ENCODE assay signal across 8 cellular contexts in genomic region chr1:26432793-26433192, GRCh38. TPM values are rescaled to one million over a fixed set of nuclear protein-coding genes. Genes with fewer than 3 reads are reported as not detected.
DNase-seq lines count a peak whose midpoint lies in the region; ATAC-seq and TF ChIP-seq lines count a peak whose summit lies in the region.

No MANE protein-coding gene starts in this region.

- 84% methylated on average over 3 of the region's 3 CpGs for WGBS in smooth muscle cell (ENCODE audit: low lambda C conversion rate)

- peaks cover 13 to 16% of the 10 kb centered on the region in 2 experiments; a peak in 3 of 4 replicates for H3K4me1 ChIP-seq in HCT116 (ENCODE audit: control insufficient read depth in 1 of 2, insufficient read depth in 2 of 2, low read length in 2 of 2)
- H3K4me1 ChIP-seq in smooth muscle cell (ENCODE audit: low read depth): peaks cover 26% of the 10 kb centered on the region

- H3K4me3 Mint-ChIP-seq in activated CD8-positive, alpha-beta T cell treated with anti-CD3 and anti-CD28 coated beads for 36 hours: peak overlapping the region; percentile 91

- TF ChIP-seq CTCF in HCT116 (IDR thresholded peaks at IDR 0.05 in 2 of 3, conservative IDR thresholded peaks at IDR 0.05 in 1 of 3; ENCODE audit: borderline replicate concordance in 1 of 3, insufficient read depth in 1 of 3, low read depth in 2 of 3, low read length in 2 of 3): no peak
- no peak for TF ChIP-seq CTCF in activated CD8-positive, alpha-beta T cell treated with anti-CD3 and anti-CD28 coated beads for 36 hours (IDR thresholded peaks at IDR 0.05)
- no peak for TF ChIP-seq CTCF in smooth muscle cell (IDR thresholded peaks at IDR 0.05; ENCODE audit: borderline replicate concordance, insufficient read depth, poor library complexity, severe bottlenecking)

- no peak for ATAC-seq in HCT116
- no peak for ATAC-seq in activated CD8-positive, alpha-beta T cell treated with anti-CD3 and anti-CD28 coated beads for 36 hours
- no peak for ATAC-seq in HG02884 (IDR thresholded peaks at IDR 0.05; ENCODE audit: unreplicated experiment)
- no peak for ATAC-seq in HG03354 (IDR thresholded peaks at IDR 0.05; ENCODE audit: poor library complexity, severe bottlenecking, unreplicated experiment)

- POLR2A ChIA-PET in HCT116 (lab: Charles Lee): interaction anchor here (0.6 to 1.1 kb wide), 3 partner anchors 11 to 38 kb away, joined by 4 to 5 read pairs (median 4); no protein-coding TSS in a partner anchor
- POLR2A ChIA-PET in activated CD8-positive, alpha-beta T cell treated with anti-CD3 and anti-CD28 coated beads for 36 hours (lab: Charles Lee): interaction anchor here (0.6 to 1.8 kb wide), 6 partner anchors 9 to 111 kb away, joined by 3 to 9 read pairs (median 4); partner anchors contain the start of gene HMGN2

- no peak for DNase-seq in HCT116 (ENCODE audit: low read depth, low spot score)
- DNase-seq in activated CD8-positive, alpha-beta T cell treated with anti-CD3 and anti-CD28 coated beads for 36 hours: no peak
- no peak for DNase-seq in smooth muscle cell (lab: John Stamatoyannopoulos, UW; ENCODE audit: unreplicated experiment)
- DNase-seq in DMS79 (lab: John Stamatoyannopoulos, UW): no peak
- no peak for DNase-seq in AML-193 (lab: John Stamatoyannopoulos, UW)

- no peak for TF ChIP-seq POLR2A in HCT116 (IDR thresholded peaks at IDR 0.05; ENCODE audit: borderline replicate concordance, extremely low read depth, insufficient read depth, insufficient read length)

- peak overlapping the region; percentile 88 for H3K27ac Mint-ChIP-seq in activated CD8-positive, alpha-beta T cell treated with anti-CD3 and anti-CD28 coated beads for 36 hours

- peaks cover 1% of the 10 kb centered on the region for H3K27me3 Mint-ChIP-seq in activated CD8-positive, alpha-beta T cell treated with anti-CD3 and anti-CD28 coated beads for 36 hours

- intact Hi-C loops in HCT116 (cut with micrococcal nuclease): no loop called here
- intact Hi-C loops in activated CD8-positive, alpha-beta T cell treated with anti-CD3 and anti-CD28 coated beads for 36 hours (cut with micrococcal nuclease): no loop called here

- H3K27ac ChIP-seq in HCT116 (ENCODE audit: low read depth, low read length) (peak overlapping the region; percentile 51), smooth muscle cell (ENCODE audit: low read depth) (peak overlapping the region; percentile 74)

- H3K36me3 Mint-ChIP-seq in activated CD8-positive, alpha-beta T cell treated with anti-CD3 and anti-CD28 coated beads for 36 hours (ENCODE audit: low read depth): peaks cover 8% of the 10 kb centered on the region

- no peaks in the 10 kb centered on the region for H3K9me2 ChIP-seq in HCT116 (ENCODE audit: insufficient read depth)

- H3K79me2 ChIP-seq in HCT116 (ENCODE audit: insufficient read depth, low read length) (peaks cover 17% of the 10 kb centered on the region), smooth muscle cell (ENCODE audit: low read depth) (peaks cover 25% of the 10 kb centered on the region)

- TF ChIP-seq RAD21 in HCT116 (IDR thresholded peaks at IDR 0.05; ENCODE audit: low read depth): no peak

- CTCF ChIA-PET in HCT116 (lab: Charles Lee): interaction anchor here (1.0 to 2.8 kb wide), 3 partner anchors 16 to 67 kb away, joined by 3 to 17 read pairs (median 4); no protein-coding TSS in a partner anchor
- CTCF ChIA-PET in activated CD8-positive, alpha-beta T cell treated with anti-CD3 and anti-CD28 coated beads for 36 hours (lab: Charles Lee): interaction anchor here (0.9 to 6.1 kb wide), 6 partner anchors 16 to 263 kb away, joined by 3 to 56 read pairs (median 5); partner anchors contain the start of genes CEP85 and ZNF593

- H3K9ac ChIP-seq in HCT116 (ENCODE audit: low read length) (peak overlapping the region; percentile 76), smooth muscle cell (ENCODE audit: low read depth) (peak overlapping the region; percentile 81)

- RAD21 ChIA-PET in HCT116 (lab: Charles Lee; ENCODE audit: low non-redundant PET in 1 of 2, low total read pairs in 2 of 2, uncharacterized antibody in 2 of 2, unreplicated experiment in 2 of 2): no interaction called here

- H3K4me2 ChIP-seq in HCT116 (ENCODE audit: low read length) (peak overlapping the region; percentile 81), smooth muscle cell (peak overlapping the region; percentile 89)

- H3K9me3 ChIP-seq in HCT116 (ENCODE audit: control insufficient read depth in 1 of 2, insufficient read depth in 1 of 2, low read depth in 1 of 2, low read length in 2 of 2) (no peaks in the 10 kb centered on the region), smooth muscle cell (replicated peaks; ENCODE audit: low read depth) (no peaks in the 10 kb centered on the region)

- H3K36me3 ChIP-seq in HCT116 (ENCODE audit: control insufficient read depth in 1 of 2, insufficient read depth in 2 of 2, low read length in 2 of 2): peaks cover 1 to 2% of the 10 kb centered on the region in 2 experiments; a peak in 2 of 4 replicates
- H3K36me3 ChIP-seq in smooth muscle cell (ENCODE audit: low read depth): no peaks in the 10 kb centered on the region

- H4K20me1 ChIP-seq in HCT116 (ENCODE audit: insufficient read depth): no peaks in the 10 kb centered on the region
- H4K20me1 ChIP-seq in smooth muscle cell (ENCODE audit: low read depth): peaks cover 1% of the 10 kb centered on the region

- no peak overlapping the region for H2AFZ ChIP-seq in HCT116 (ENCODE audit: low read depth, low read length, poor library complexity, severe bottlenecking)
- no peak overlapping the region for H2AFZ ChIP-seq in smooth muscle cell (ENCODE audit: low read depth)

- peaks cover 5% of the 10 kb centered on the region for H3F3A ChIP-seq in smooth muscle cell (ENCODE audit: low read depth)

- BruUV-seq in HCT116 (replicated peaks; lab: Mats Ljungman, UMichigan): no TSS peak

- no peaks in the 10 kb centered on the region for H3K9me3 Mint-ChIP-seq in activated CD8-positive, alpha-beta T cell treated with anti-CD3 and anti-CD28 coated beads for 36 hours

- H3K27me3 ChIP-seq in HCT116 (ENCODE audit: insufficient read depth, low read length) (no peaks in the 10 kb centered on the region), smooth muscle cell (ENCODE audit: low read depth) (no peaks in the 10 kb centered on the region)

- peak overlapping the region; percentile 91 to 99 for H3K4me3 ChIP-seq in HCT116 (replicated peaks in 1 of 2; ENCODE audit: low read depth in 1 of 2, low read length in 2 of 2)
- H3K4me3 ChIP-seq in iPS-11a (ENCODE audit: low read depth, low read length): peak overlapping the region; percentile 93
- H3K4me3 ChIP-seq in smooth muscle cell: peak overlapping the region; percentile 81

- peaks cover 19% of the 10 kb centered on the region for H3K4me1 Mint-ChIP-seq in activated CD8-positive, alpha-beta T cell treated with anti-CD3 and anti-CD28 coated beads for 36 hours (ENCODE audit: low read depth)

TF ChIP-seq in HCT116, 20 proteins besides CTCF, POLR2A, EP300 and RAD21 (continues in another document):
- TF ChIP-seq ATF3 (IDR thresholded peaks at IDR 0.05) (no peak), EZH2 (IDR thresholded peaks at IDR 0.05) (no peak), CBX3 (IDR thresholded peaks at IDR 0.05; ENCODE audit: low read depth) (no peak), POLR2AphosphoS5 (IDR thresholded peaks at IDR 0.05; ENCODE audit: low read depth, low read length) (no peak), JUND (IDR thresholded peaks at IDR 0.05) (no peak), ZFX (IDR thresholded peaks at IDR 0.05) (no peak), TCF7L2 (IDR thresholded peaks at IDR 0.05; ENCODE audit: borderline replicate concordance, extremely low read depth, insufficient read depth, insufficient read length) (no peak), ELF1 (IDR thresholded peaks at IDR 0.05; ENCODE audit: borderline replicate concordance, low read depth) (no peak), SIN3A (IDR thresholded peaks at IDR 0.05; ENCODE audit: low read depth) (no peak)

RNA-seq across cellular contexts. Expression of gene DHDDS, which starts 0.7 kb away (rescaled TPM):
- total RNA-seq in HCT116 (2021; ENCODE audit: unreplicated experiment) (46.0 TPM), smooth muscle cell (37.5 and 56.4 TPM in 2 replicates)
- polyA plus RNA-seq in HCT116 (2012): 25.5 and 29.2 TPM in 2 replicates
- 10 to 100 TPM; 33.3 to 36.9 TPM for total RNA-seq in activated CD8-positive, alpha-beta T cell treated with anti-CD3 and anti-CD28 coated beads for 36 hours
- polyA plus RNA-seq in smooth muscle cell: 41.5 and 53.6 TPM in 2 replicates

RNA-seq across cellular contexts. Expression of gene LIN28A, which starts 22.2 kb away (rescaled TPM):
- total RNA-seq in HCT116 (2021; ENCODE audit: unreplicated experiment): 1.4 TPM
- polyA plus RNA-seq in HCT116 (2012): 0.21 and 0.33 TPM in 2 replicates
- not detected for total RNA-seq in activated CD8-positive, alpha-beta T cell treated with anti-CD3 and anti-CD28 coated beads for 36 hours
- total RNA-seq in smooth muscle cell: not detected in 2 replicates
- 0.08 and 0.13 TPM in 2 replicates for polyA plus RNA-seq in smooth muscle cell

RNA-seq across cellular contexts. Expression of gene HMGN2, which starts 39.4 kb away (rescaled TPM):
- total RNA-seq in HCT116 (2021; ENCODE audit: unreplicated experiment): 483 TPM
- 363 and 549 TPM in 2 replicates for polyA plus RNA-seq in HCT116 (2012)
- 100 to 1,000 TPM; 837 to 872 TPM for total RNA-seq in activated CD8-positive, alpha-beta T cell treated with anti-CD3 and anti-CD28 coated beads for 36 hours
- total RNA-seq in smooth muscle cell: 170 TPM in 2 replicates
- 380 and 448 TPM in 2 replicates for polyA plus RNA-seq in smooth muscle cell
